ENCODE assay signal across 11 cellular contexts in genomic region chr17:10251212-10251948, GRCh38. TPM values are rescaled to one million over a fixed set of nuclear protein-coding genes. Genes with fewer than 3 reads are reported as not detected.
DNase-seq lines count a peak whose midpoint lies in the region; ATAC-seq lines count a peak whose summit lies in the region.
"Had no signal": no experiment of that assay in that cellular context is flagged by ENCODE, and none has a peak within 500 bp of the region (broad histone marks: within the 10 kb centered on the region; RNA-seq: fewer than 3 reads in every experiment).

No MANE protein-coding gene starts in this region.

- peak; percentile 94 for ATAC-seq in GM21723 (IDR thresholded peaks at IDR 0.05; ENCODE audit: unreplicated experiment)
- ATAC-seq in HG03378 (IDR thresholded peaks at IDR 0.05; ENCODE audit: unreplicated experiment): peak; percentile 95

- peak; percentile 15 for DNase-seq in NCI-H82 (lab: John Stamatoyannopoulos, UW)
- DNase-seq in NCI-H82 treated with DMSO at 0.1 percent for 48 hours (lab: John Stamatoyannopoulos, UW; ENCODE audit: unreplicated experiment): no peak
- peak; percentile 64 for DNase-seq in pons (ENCODE audit: low spot score)
- DNase-seq in NCI-H2227 (lab: John Stamatoyannopoulos, UW; ENCODE audit: unreplicated experiment): no peak
- DNase-seq in HT-29 (ENCODE audit: low spot score): no peak
- DNase-seq in hepatic stellate cell (ENCODE audit: low spot score): no peak
- DNase-seq: 8988T; activated T-cell treated with anti-CD3 and anti-CD28 coated beads, Interleukin-2, amount 50 U/mL, for 4 hours; transverse colon had no signal

RNA-seq across cellular contexts. Expression of gene GAS7, which starts 53.0 kb away (rescaled TPM):
- 0.13 and 2.1 TPM in 2 replicates for total RNA-seq in HT-29 (2014; rRNA removed; shearing (Covaris generic))

Comparison
In these comparisons a context has a peak if more than half of its experiments do, and no peak if none do; other contexts are left out.
1. DNase-seq: peak in NCI-H82 (single experiment) and pons (single experiment); none in NCI-H82 treated with DMSO at 0.1 percent for 48 hours (single experiment), NCI-H2227 (single experiment), HT-29 (single experiment) and hepatic stellate cell (single experiment).